8 cellular contexts compared by ENCODE assay signal in the genomic region with DNA sequence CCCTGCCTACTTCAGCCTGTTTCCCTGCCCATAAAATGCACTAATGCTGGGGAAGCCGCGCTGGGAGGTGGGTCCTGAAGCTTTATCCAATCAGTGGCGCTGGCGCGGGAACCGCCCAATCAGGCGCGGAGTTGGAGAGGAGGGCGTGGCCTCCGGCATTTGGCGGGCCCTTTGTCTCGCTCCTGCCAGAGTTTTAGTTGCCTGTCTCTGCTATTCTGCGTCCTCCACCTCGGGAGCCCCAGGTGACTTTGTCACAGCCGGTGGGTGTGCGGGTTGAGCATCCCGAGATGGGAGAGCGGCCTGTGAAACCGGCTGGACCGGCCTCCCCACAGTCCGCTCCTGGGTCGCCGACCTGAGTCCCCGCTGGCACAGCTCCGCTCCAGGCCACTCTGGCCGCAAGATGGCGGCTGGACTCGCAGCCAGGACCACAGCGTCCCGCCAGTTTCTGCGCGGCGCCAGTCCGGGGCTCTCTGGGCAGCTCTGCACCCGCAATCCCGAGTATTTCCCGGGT. TPM values are rescaled to one million over a fixed set of nuclear protein-coding genes. Genes with fewer than 3 reads are reported as not detected.
A peak's percentile ranks its signal among the peaks of the same experiment; 100 is the strongest.
DNase-seq lines count a peak whose midpoint lies in the region; ATAC-seq and TF ChIP-seq lines count a peak whose summit lies in the region.

No MANE protein-coding gene starts in this region.

- H3K9me3 ChIP-seq in esophagus muscularis mucosa (no peaks in the 10 kb centered on the region), muscle layer of duodenum (ENCODE audit: control insufficient read depth in 1 of 2, low read length in 2 of 2) (no peaks in the 10 kb centered on the region)

- DNase-seq in DMS 273 treated with DMSO at 0.1 percent for 48 hours (lab: John Stamatoyannopoulos, UW) (peak; percentile 76), M059J (ENCODE audit: low read depth) (peak; percentile 48), esophagus muscularis mucosa (ENCODE audit: extremely low spot score) (no peak), NCI-H1105 (lab: John Stamatoyannopoulos, UW) (no peak)
- peak; percentile 75 for DNase-seq in activated T-cell treated with anti-CD3 and anti-CD28 coated beads, Interleukin-2, amount 50 U/mL, for 1 hour
- peak; percentile 54 to 76 for DNase-seq in stimulated activated CD8-positive, alpha-beta memory T cell treated with anti-CD3 and anti-CD28 coated beads, Interleukin-2, amount 100 ng/mL, for 48 hours (ENCODE audit: low read depth in 2 of 2)

- no peak for ATAC-seq in HG03460 (IDR thresholded peaks at IDR 0.05; ENCODE audit: unreplicated experiment)

- no peak for TF ChIP-seq EP300 in esophagus muscularis mucosa (IDR thresholded peaks at IDR 0.05)

- WGBS in esophagus muscularis mucosa, result 0% methylated on average over 6 of the region's 37 CpGs

- H3K27me3 ChIP-seq in esophagus muscularis mucosa (peaks cover 0 to 26% (median 4%) of the 10 kb centered on the region in 4 donors), muscle layer of duodenum (ENCODE audit: low read depth, low read length) (no peaks in the 10 kb centered on the region)

- intact Hi-C loops in esophagus muscularis mucosa (cut with DNase I), result no loop called here

- H3K4me3 ChIP-seq in esophagus muscularis mucosa, result peak overlapping the region; percentile 53 to 64 (median 57)
- peak overlapping the region; percentile 48 to 81 for H3K4me3 ChIP-seq in muscle layer of duodenum (ENCODE audit: low read depth in 1 of 2, low read length in 2 of 2)

- H3K4me1 ChIP-seq in esophagus muscularis mucosa, result peaks cover 9 to 15% (median 15%) of the 10 kb centered on the region in 4 donors
- peaks cover 0 to 12% of the 10 kb centered on the region in 2 donors for H3K4me1 ChIP-seq in muscle layer of duodenum (ENCODE audit: control insufficient read depth in 1 of 2, insufficient read depth in 2 of 2, low read length in 2 of 2)

- no peak for TF ChIP-seq POLR2A in esophagus muscularis mucosa (IDR thresholded peaks at IDR 0.05; ENCODE audit: low read depth)

- TF ChIP-seq CTCF in esophagus muscularis mucosa (IDR thresholded peaks at IDR 0.05), result no peak

- H3K27ac ChIP-seq in esophagus muscularis mucosa (replicated peaks in 1 of 4), result no peak overlapping the region
- no peak overlapping the region for H3K27ac ChIP-seq in muscle layer of duodenum (ENCODE audit: low read length)

- H3K36me3 ChIP-seq in esophagus muscularis mucosa (no peaks in the 10 kb centered on the region), muscle layer of duodenum (ENCODE audit: control insufficient read depth in 1 of 2, insufficient read depth in 2 of 2, low read length in 2 of 2) (no peaks in the 10 kb centered on the region)

RNA-seq across cellular contexts. Expression of a gene that starts 30.7 kb away (rescaled TPM):
- 5.1 and 6.6 TPM in 2 replicates for total RNA-seq in M059J (2014; rRNA removed; shearing (Covaris generic))
- 10 to 100 TPM in 2 of 4 donors, 1 to 10 TPM in 2; 7.8 to 15.0 (median 11.4) TPM for total RNA-seq in esophagus muscularis mucosa

Comparison
In these comparisons a context has a peak if more than half of its experiments do, and no peak if none do; other contexts are left out.
1. DNase-seq: peak in DMS 273 treated with DMSO at 0.1 percent for 48 hours (single experiment), M059J (single experiment), activated T-cell treated with anti-CD3 and anti-CD28 coated beads, Interleukin-2, amount 50 U/mL, for 1 hour (single experiment) and stimulated activated CD8-positive, alpha-beta memory T cell treated with anti-CD3 and anti-CD28 coated beads, Interleukin-2, amount 100 ng/mL, for 48 hours (2 of 2); none in esophagus muscularis mucosa (single experiment) and NCI-H1105 (single experiment).